14 cellular contexts compared by ENCODE assay signal in the genomic region with DNA sequence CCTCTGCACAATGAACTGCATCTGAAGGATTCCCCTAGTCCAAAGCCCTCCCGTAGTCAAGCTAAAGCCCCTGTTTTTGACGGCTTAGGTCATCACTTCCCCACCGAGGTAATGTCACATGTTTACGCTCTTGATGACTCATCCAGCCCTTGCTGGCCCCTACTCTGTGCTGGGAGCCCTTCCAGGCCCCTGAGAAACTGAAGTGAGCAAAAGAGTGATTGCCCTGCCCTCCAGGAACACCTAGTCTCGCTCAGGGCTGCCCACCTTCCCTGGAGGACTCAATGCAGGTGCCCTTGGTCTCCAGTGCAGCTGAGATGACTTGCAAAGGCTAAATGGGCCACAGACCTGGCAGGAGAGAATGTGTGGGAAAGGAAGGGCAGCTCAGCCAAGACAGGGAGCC.
"Had no signal": no experiment of that assay in that cellular context is flagged by ENCODE, and none has a peak within 500 bp of the region (broad histone marks: within the 10 kb centered on the region; RNA-seq: fewer than 3 reads in every experiment).

No MANE protein-coding gene starts in this region.

- H3K27ac ChIP-seq: adrenal gland, epithelial cell of prostate, gastrocnemius medialis, heart right ventricle, skin epidermis, VCaP had no signal

- H3K36me3 ChIP-seq: adrenal gland, gastrocnemius medialis, heart right ventricle had no signal

- ATAC-seq: activated CD8-positive, alpha-beta T cell treated with anti-CD3 and anti-CD28 coated beads, Interleukin-2, amount 10 ng/mL, durations not matched to agents 7 days and 5 days; gastrocnemius medialis had no signal

- H3K4me3 ChIP-seq: adrenal gland, gastrocnemius medialis, heart right ventricle, skin epidermis had no signal

- H3K4me1 ChIP-seq: adrenal gland, gastrocnemius medialis, heart right ventricle had no signal

- H3K27me3 ChIP-seq: gastrocnemius medialis had no signal

- DNase-seq: activated CD8-positive, alpha-beta T cell treated with anti-CD3 and anti-CD28 coated beads, Interleukin-2, amount 10 ng/mL, durations not matched to agents 7 days and 5 days; activated naive CD4-positive, alpha-beta T cell treated with anti-CD3 and anti-CD28 coated beads, Interleukin-2, amount 50 U/mL, for 16 hours; central memory CD4-positive, alpha-beta T cell; cortex of kidney; effector CD8-positive, alpha-beta T cell; gastrocnemius medialis; heart right ventricle; kidney glomerular epithelial cell; naive B cell; T-helper 1 cell had no signal

- H3K4me3 Mint-ChIP-seq: activated CD8-positive, alpha-beta T cell treated with anti-CD3 and anti-CD28 coated beads, Interleukin-2, amount 10 ng/mL, durations not matched to agents 7 days and 5 days had no signal

- H3K27ac Mint-ChIP-seq: activated CD8-positive, alpha-beta T cell treated with anti-CD3 and anti-CD28 coated beads, Interleukin-2, amount 10 ng/mL, durations not matched to agents 7 days and 5 days had no signal
